ENCODE assay signal across 9 cellular contexts in genomic region chr12:14771651-14772137, GRCh38. TPM values are rescaled to one million over a fixed set of nuclear protein-coding genes. Genes with fewer than 3 reads are reported as not detected.
DNase-seq lines count a peak whose midpoint lies in the region; ATAC-seq and TF ChIP-seq lines count a peak whose summit lies in the region.
"Had no signal": no experiment of that assay in that cellular context is flagged by ENCODE, and none has a peak within 500 bp of the region (broad histone marks: within the 10 kb centered on the region; RNA-seq: fewer than 3 reads in every experiment).

No MANE protein-coding gene starts in this region.

- H3K9me3 Mint-ChIP-seq in naive thymus-derived CD4-positive, alpha-beta T cell = peaks cover 0 to 29% (median 6%) of the 10 kb centered on the region in 11 donors

- peaks cover 33 to 80% (median 67%) of the 10 kb centered on the region in 7 donors for H3K4me1 Mint-ChIP-seq in naive thymus-derived CD4-positive, alpha-beta T cell

- intact Hi-C loops in naive thymus-derived CD4-positive, alpha-beta T cell (cut with micrococcal nuclease) = loop anchor here (1.0 to 10.0 kb wide), 20 partner anchors 19 to 1957 kb away; partner anchors contain the start of genes DDX47 (in 2 of the 2), ARHGDIB (in 1 of the 2), ATF7IP (in 1 of the 2) and C12orf60 (in 1 of the 2)

- peak overlapping the region; percentile 91 to 100 (median 98) for H3K4me3 Mint-ChIP-seq in naive thymus-derived CD4-positive, alpha-beta T cell

- DNase-seq in GM10266 (ENCODE audit: extremely low spot score) (peak; percentile 21), OCI-M1 (lab: John Stamatoyannopoulos, UW) (peak; percentile 47), astrocyte of the spinal cord (ENCODE audit: low read depth, low spot score) (no peak), substantia nigra (lab: John Stamatoyannopoulos, UW) (no peak), NCI-H2029 treated with DMSO at 0.1 percent for 48 hours (lab: John Stamatoyannopoulos, UW) (no peak), anterior cingulate cortex (lab: John Stamatoyannopoulos, UW) (no peak)
- DNase-seq in naive thymus-derived CD4-positive, alpha-beta T cell = peak in 7 of 9 donors; percentile 56 to 80 (median 75)

- no peaks in the 10 kb centered on the region for H3K27me3 ChIP-seq in naive thymus-derived CD4-positive, alpha-beta T cell (ENCODE audit: control insufficient read depth in 2 of 2, insufficient read depth in 2 of 2, low read length in 2 of 2)

- H3K4me3 ChIP-seq in astrocyte of the spinal cord (ENCODE audit: low read depth, low read length) = peak overlapping the region; percentile 93
- peak overlapping the region; percentile 89 for H3K4me3 ChIP-seq in naive thymus-derived CD4-positive, alpha-beta T cell (ENCODE audit: low read length)
- H3K4me3 ChIP-seq: K562 had no signal

- H3K4me1 ChIP-seq in naive thymus-derived CD4-positive, alpha-beta T cell (ENCODE audit: control insufficient read depth in 2 of 2, insufficient read depth in 2 of 2, low read length in 2 of 2) = peaks cover 11 to 28% of the 10 kb centered on the region in 2 donors

- peaks cover 0 to 6% (median 0%) of the 10 kb centered on the region in 5 donors for H3K27me3 Mint-ChIP-seq in naive thymus-derived CD4-positive, alpha-beta T cell

- TF ChIP-seq CTCF in GM10266 (IDR thresholded peaks at IDR 0.05; ENCODE audit: control insufficient read depth, insufficient read depth, low read depth, missing control alignments) = no peak
- TF ChIP-seq CTCF in astrocyte of the spinal cord (IDR thresholded peaks at IDR 0.05; ENCODE audit: low read depth, low read length) = no peak

- in situ Hi-C loops in astrocyte of the spinal cord (cut with HindIII; ENCODE audit: low sequenced_read_pairs) = no loop called here

- peaks cover 14 to 28% (median 20%) of the 10 kb centered on the region in 5 donors for H3K36me3 Mint-ChIP-seq in naive thymus-derived CD4-positive, alpha-beta T cell

- CTCF ChIA-PET in naive thymus-derived CD4-positive, alpha-beta T cell (lab: Charles Lee) = interaction anchor here (0.8 to 3.5 kb wide), 6 partner anchors 18 to 406 kb away, joined by 3 to 22 read pairs (median 4); partner anchors contain the start of genes ATF7IP, C12orf60 and WBP11

- no peaks in the 10 kb centered on the region for H3K9me3 ChIP-seq in naive thymus-derived CD4-positive, alpha-beta T cell (ENCODE audit: control insufficient read depth in 2 of 3, low read length in 3 of 3)

- peak overlapping the region; percentile 96 for H3K27ac ChIP-seq in naive thymus-derived CD4-positive, alpha-beta T cell (ENCODE audit: low read depth, low read length)
- H3K27ac ChIP-seq in substantia nigra (ENCODE audit: low read depth, low read length, poor library complexity, severe bottlenecking) = no peak overlapping the region

- H3K36me3 ChIP-seq in naive thymus-derived CD4-positive, alpha-beta T cell (ENCODE audit: control insufficient read depth in 2 of 3, insufficient read depth in 3 of 3, low read length in 3 of 3) = peaks cover 0 to 13% (median 0%) of the 10 kb centered on the region in 3 experiments

- POLR2A ChIA-PET in naive thymus-derived CD4-positive, alpha-beta T cell (lab: Charles Lee) = interaction anchor here (0.6 to 10.2 kb wide), 49 partner anchors 8 to 1110 kb away, joined by 3 to 316 read pairs (median 5); partner anchors contain the start of genes ARHGDIB, ATF7IP, C12orf60 and STRAP

- H3K27ac Mint-ChIP-seq in naive thymus-derived CD4-positive, alpha-beta T cell = peak overlapping the region; percentile 98 to 100 (median 100)

- ATAC-seq in naive thymus-derived CD4-positive, alpha-beta T cell = no peak
- no peak for ATAC-seq in HG03439 (IDR thresholded peaks at IDR 0.05; ENCODE audit: unreplicated experiment)
- ATAC-seq: K562 had no signal

RNA-seq across cellular contexts. Expression of gene WBP11, which starts 31.6 kb away (rescaled TPM):
- 100 to 1,000 TPM in 2 of 5 experiments, 10 to 100 TPM in 3; 77.9 to 129 (median 90.4) TPM for total RNA-seq in naive thymus-derived CD4-positive, alpha-beta T cell
- 10 to 100 TPM; 58.5 to 61.2 TPM for polyA plus RNA-seq in naive thymus-derived CD4-positive, alpha-beta T cell

RNA-seq across cellular contexts. Expression of gene C12orf60, which starts 31.8 kb away (rescaled TPM):
- total RNA-seq in naive thymus-derived CD4-positive, alpha-beta T cell = 1 to 10 TPM in 2 of 5 experiments, under 1 TPM in 2, not detected in 1; 0.22 to 1.7 (median 1.2) TPM
- polyA plus RNA-seq in naive thymus-derived CD4-positive, alpha-beta T cell = 1 to 10 TPM in 1 of 2 donors, under 1 TPM in 1; 0.86 to 1.5 TPM

RNA-seq across cellular contexts. Expression of gene SMCO3, which starts 42.3 kb away (rescaled TPM):
- total RNA-seq in naive thymus-derived CD4-positive, alpha-beta T cell = not detected
- polyA plus RNA-seq in naive thymus-derived CD4-positive, alpha-beta T cell = not detected
- total RNA-seq: K562 had no signal

Comparison
In these comparisons a context has a peak if more than half of its experiments do, and no peak if none do; other contexts are left out.
1. DNase-seq: peak in GM10266 (single experiment), OCI-M1 (single experiment) and naive thymus-derived CD4-positive, alpha-beta T cell (7 of 9); none in astrocyte of the spinal cord (single experiment), substantia nigra (0 of 49), NCI-H2029 treated with DMSO at 0.1 percent for 48 hours (single experiment) and anterior cingulate cortex (0 of 58).